Comparison of ENCODE assay signal across 33 cellular contexts in genomic region chr18:24590946-24591345, GRCh38.
"Had no signal": no experiment of that assay in that cellular context is flagged by ENCODE, and none has a peak within 500 bp of the region (broad histone marks: within the 10 kb centered on the region; RNA-seq: fewer than 3 reads in every experiment).

No MANE protein-coding gene starts in this region.

- H3K27ac Mint-ChIP-seq: naive B cell; naive thymus-derived CD8-positive, alpha-beta T cell; natural killer cell treated with Interleukin-12 subunit alpha and Interleukin-12 subunit beta and Interleukin-15 and Interleukin-18, amount 100 ng/mL, for 72 hours; nephron progenitor cell; progenitor cell of endocrine pancreas; stimulated activated naive B cell treated with anti-CD40 and anti-IgM and Interleukin-4, amounts not matched to agents 10 μg/mL and 1 μg/mL and 100 μg/mL, for 72 hours; stimulated activated naive CD8-positive, alpha-beta T cell treated with anti-CD3 and anti-CD28 coated beads, Interleukin-15, amount 100 ng/mL, for 72 hours had no signal

- H3K9me3 ChIP-seq: neutrophil, ovary, psoas muscle, spleen, suprapubic skin, testis, tibial artery, transverse colon, upper lobe of left lung, vagina had no signal

- H3K4me2 ChIP-seq: smooth muscle cell had no signal

- H3K4me3 Mint-ChIP-seq: naive thymus-derived CD8-positive, alpha-beta T cell; natural killer cell treated with Interleukin-12 subunit alpha and Interleukin-12 subunit beta and Interleukin-15 and Interleukin-18, amount 100 ng/mL, for 72 hours; nephron progenitor cell; neural crest cell; stimulated activated naive B cell treated with anti-CD40 and anti-IgM and Interleukin-4, amounts not matched to agents 10 μg/mL and 1 μg/mL and 100 μg/mL, for 72 hours; stimulated activated naive CD8-positive, alpha-beta T cell treated with anti-CD3 and anti-CD28 coated beads, Interleukin-15, amount 100 ng/mL, for 72 hours had no signal

- H3K27me3 Mint-ChIP-seq: stimulated activated naive CD8-positive, alpha-beta T cell treated with anti-CD3 and anti-CD28 coated beads, Interleukin-15, amount 100 ng/mL, for 72 hours had no signal

- H3K4me1 ChIP-seq: parathyroid adenoma, psoas muscle, spleen, suprapubic skin, testis, tibial artery, transverse colon, upper lobe of left lung, vagina had no signal

- ATAC-seq: naive thymus-derived CD8-positive, alpha-beta T cell; natural killer cell treated with Interleukin-12 subunit alpha and Interleukin-12 subunit beta and Interleukin-15 and Interleukin-18, amount 100 ng/mL, for 72 hours; psoas muscle; right cardiac atrium; sciatic nerve; stimulated activated naive B cell treated with anti-CD40 and anti-IgM and Interleukin-4, amounts not matched to agents 10 μg/mL and 1 μg/mL and 100 μg/mL, for 72 hours; stimulated activated naive CD8-positive, alpha-beta T cell treated with anti-CD3 and anti-CD28 coated beads, Interleukin-15, amount 100 ng/mL, for 72 hours had no signal

- H3K36me3 ChIP-seq: neutrophil, ovary, spleen, suprapubic skin, tibial artery, transverse colon, upper lobe of left lung, vagina had no signal

- H3K27ac ChIP-seq: neutrophil, ovary, parathyroid adenoma, psoas muscle, skin epidermis, spleen, suprapubic skin, testis, tibial artery, transverse colon, upper lobe of left lung, vagina had no signal

- H3K4me1 Mint-ChIP-seq: naive B cell; naive thymus-derived CD8-positive, alpha-beta T cell; stimulated activated naive B cell treated with anti-CD40 and anti-IgM and Interleukin-4, amounts not matched to agents 10 μg/mL and 1 μg/mL and 100 μg/mL, for 72 hours; stimulated activated naive CD8-positive, alpha-beta T cell treated with anti-CD3 and anti-CD28 coated beads, Interleukin-15, amount 100 ng/mL, for 72 hours had no signal

- H3K9ac ChIP-seq: parathyroid adenoma had no signal

- H3K79me2 ChIP-seq: parathyroid adenoma had no signal

- FAIRE-seq: urothelium cell line had no signal

- H3K4me3 ChIP-seq: ovary, psoas muscle, skin epidermis, smooth muscle cell, spleen, suprapubic skin, testis, tibial artery, transverse colon, upper lobe of left lung, vagina had no signal

- H2AFZ ChIP-seq: parathyroid adenoma had no signal

- H3K27me3 ChIP-seq: ovary, suprapubic skin, testis, tibial artery, transverse colon, upper lobe of left lung, vagina had no signal

- H3K36me3 Mint-ChIP-seq: naive B cell; naive thymus-derived CD8-positive, alpha-beta T cell; natural killer cell treated with Interleukin-12 subunit alpha and Interleukin-12 subunit beta and Interleukin-15 and Interleukin-18, amount 100 ng/mL, for 72 hours; stimulated activated naive B cell treated with anti-CD40 and anti-IgM and Interleukin-4, amounts not matched to agents 10 μg/mL and 1 μg/mL and 100 μg/mL, for 72 hours had no signal

- DNase-seq: naive B cell; naive thymus-derived CD8-positive, alpha-beta T cell; nephron progenitor cell; nucleus accumbens; ovary; posterior cingulate gyrus; psoas muscle; right cardiac atrium; spleen; stimulated activated CD4-positive, alpha-beta T cell treated with anti-CD3 and anti-CD28 coated beads, Interleukin-12 subunit alpha, Interleukin-12 subunit beta, amount 100 ng/mL, for 4 hours; stimulated activated CD4-positive, alpha-beta T cell treated with anti-CD3 and anti-CD28 coated beads, Interleukin-1b, Interleukin-23, amount 100 ng/mL, for 48 hours; stimulated activated CD4-positive, alpha-beta T cell treated with anti-CD3 and anti-CD28 coated beads, Interleukin-4, amount 100 ng/mL, for 1 hour; stimulated activated CD4-positive, alpha-beta T cell treated with anti-CD3 and anti-CD28 coated beads, Interleukin-4, amount 100 ng/mL, for 4 hours; stimulated activated CD8-positive, alpha-beta memory T cell treated with anti-CD3 and anti-CD28 coated beads, Interleukin-4, amount 100 ng/mL, for 48 hours; stimulated activated naive B cell treated with anti-CD40 and anti-IgM and Interleukin-4, amounts not matched to agents 10 μg/mL and 1 μg/mL and 100 μg/mL, for 72 hours; stimulated activated naive CD4-positive, alpha-beta T cell treated with Interleukin-2 at 50 U/mL for 16 hours; stimulated activated naive CD8-positive, alpha-beta T cell treated with anti-CD3 and anti-CD28 coated beads, Interleukin-15, amount 100 ng/mL, for 72 hours; substantia nigra; testis; tibial artery; transverse colon; upper lobe of left lung had no signal

- H3K9me3 Mint-ChIP-seq: naive thymus-derived CD8-positive, alpha-beta T cell; natural killer cell treated with Interleukin-12 subunit alpha and Interleukin-12 subunit beta and Interleukin-15 and Interleukin-18, amount 100 ng/mL, for 72 hours; stimulated activated naive B cell treated with anti-CD40 and anti-IgM and Interleukin-4, amounts not matched to agents 10 μg/mL and 1 μg/mL and 100 μg/mL, for 72 hours; stimulated activated naive CD8-positive, alpha-beta T cell treated with anti-CD3 and anti-CD28 coated beads, Interleukin-15, amount 100 ng/mL, for 72 hours had no signal
